36 cellular contexts compared by ENCODE assay signal in genomic region chr14:94722397-94722796, GRCh38. TPM values are rescaled to one million over a fixed set of nuclear protein-coding genes. Genes with fewer than 3 reads are reported as not detected.
"Had no signal": no experiment of that assay in that cellular context is flagged by ENCODE, and none has a peak within 500 bp of the region (broad histone marks: within the 10 kb centered on the region; RNA-seq: fewer than 3 reads in every experiment).

No MANE protein-coding gene starts in this region.

- H3K4me1 Mint-ChIP-seq: immature natural killer cell; mesothelial cell of epicardium; naive B cell; nephron progenitor cell; stimulated activated naive B cell treated with anti-CD40 and anti-IgM and Interleukin-4, amounts not matched to agents 10 μg/mL and 1 μg/mL and 100 μg/mL, for 72 hours had no signal

- H3K4me2 ChIP-seq: neural progenitor cell, smooth muscle cell had no signal

- H3K27ac Mint-ChIP-seq: immature natural killer cell; mesothelial cell of epicardium; naive B cell; natural killer cell; nephron progenitor cell; neural progenitor cell; progenitor cell of endocrine pancreas; stimulated activated naive B cell treated with anti-CD40 and anti-IgM and Interleukin-4, amounts not matched to agents 10 μg/mL and 1 μg/mL and 100 μg/mL, for 72 hours had no signal

- H3K36me3 Mint-ChIP-seq: immature natural killer cell; mesothelial cell of epicardium; natural killer cell; neural progenitor cell; stimulated activated naive B cell treated with anti-CD40 and anti-IgM and Interleukin-4, amounts not matched to agents 10 μg/mL and 1 μg/mL and 100 μg/mL, for 72 hours had no signal

- H3K79me2 ChIP-seq: parathyroid adenoma had no signal

- H3K27ac ChIP-seq: left lung, lower lobe of right lung, neural progenitor cell, neutrophil, parathyroid adenoma, right atrium auricular region, right lobe of liver, stomach, testis, thyroid gland, transverse colon, upper lobe of left lung, vagina had no signal

- H3K9me3 Mint-ChIP-seq: immature natural killer cell; mesothelial cell of epicardium; naive B cell; natural killer cell; nephron progenitor cell; neural progenitor cell; stimulated activated naive B cell treated with anti-CD40 and anti-IgM and Interleukin-4, amounts not matched to agents 10 μg/mL and 1 μg/mL and 100 μg/mL, for 72 hours had no signal

- H3K4me3 ChIP-seq: left lung, lower lobe of right lung, neural progenitor cell, right atrium auricular region, right lobe of liver, smooth muscle cell, stomach, testis, thyroid gland, transverse colon, upper lobe of left lung, vagina had no signal

- H3K9ac ChIP-seq: neural progenitor cell, parathyroid adenoma had no signal

- H3K36me3 ChIP-seq: left lung, lower lobe of right lung, neural progenitor cell, neutrophil, right atrium auricular region, right lobe of liver, stomach, thyroid gland, transverse colon, upper lobe of left lung, vagina had no signal

- H3K4me1 ChIP-seq: left lung, lower lobe of right lung, parathyroid adenoma, right atrium auricular region, right lobe of liver, stomach, testis, thyroid gland, transverse colon, upper lobe of left lung, vagina had no signal

- H3K4me3 Mint-ChIP-seq: immature natural killer cell; mesothelial cell of epicardium; naive B cell; natural killer cell; nephron progenitor cell; neural progenitor cell; stimulated activated naive B cell treated with anti-CD40 and anti-IgM and Interleukin-4, amounts not matched to agents 10 μg/mL and 1 μg/mL and 100 μg/mL, for 72 hours had no signal

- DNase-seq: hypothalamus; immature natural killer cell; kidney; left colon; left lung; lower lobe of right lung; mammary epithelial cell; mesenchymal stem cell; naive B cell; natural killer cell; nephron progenitor cell; occipital lobe; right lobe of liver; stimulated activated CD4-positive, alpha-beta T cell treated with anti-CD3 and anti-CD28 coated beads, Interleukin-12 subunit alpha, Interleukin-12 subunit beta, amount 100 ng/mL, for 4 hours; stimulated activated CD4-positive, alpha-beta T cell treated with anti-CD3 and anti-CD28 coated beads, Interleukin-15, amount 100 ng/mL, for 24 hours; stimulated activated CD4-positive, alpha-beta T cell treated with anti-CD3 and anti-CD28 coated beads, Interleukin-2, amount 100 ng/mL, for 24 hours; stimulated activated CD4-positive, alpha-beta T cell treated with anti-CD3 and anti-CD28 coated beads, Interleukin-4, amount 100 ng/mL, for 1 hour; stimulated activated naive B cell treated with anti-CD40 and anti-IgM and Interleukin-4, amounts not matched to agents 10 μg/mL and 1 μg/mL and 100 μg/mL, for 72 hours; stimulated activated naive CD8-positive, alpha-beta T cell treated with anti-CD3 and anti-CD28 coated beads, Interleukin-15, Interleukin-2, amounts not matched to agents 100 U/mL and 50 U/mL, for 24 hours; stomach; testis; thyroid gland; transverse colon; upper lobe of left lung had no signal

- ATAC-seq: left colon; left lung; lower lobe of right lung; natural killer cell; right lobe of liver; stimulated activated naive B cell treated with anti-CD40 and anti-IgM and Interleukin-4, amounts not matched to agents 10 μg/mL and 1 μg/mL and 100 μg/mL, for 72 hours; stimulated activated naive CD8-positive, alpha-beta T cell treated with anti-CD3 and anti-CD28 coated beads, Interleukin-15, Interleukin-2, amounts not matched to agents 100 U/mL and 50 U/mL, for 24 hours had no signal

- H3K27me3 ChIP-seq: left lung, neural progenitor cell, right atrium auricular region, right lobe of liver, stomach, testis, thyroid gland, transverse colon, upper lobe of left lung, vagina had no signal

- H3K9me3 ChIP-seq: left lung, lower lobe of right lung, neutrophil, right atrium auricular region, right lobe of liver, stomach, testis, thyroid gland, transverse colon, upper lobe of left lung, vagina had no signal

- H2AFZ ChIP-seq: neural progenitor cell, parathyroid adenoma had no signal

RNA-seq across cellular contexts. Expression of gene GSC, which starts 47.5 kb away (rescaled TPM):
- total RNA-seq: kidney, left colon, left lung, liver, occipital lobe, osteocyte, progenitor cell of endocrine pancreas, pulmonary artery endothelial cell, renal cortical epithelial cell, right lobe of liver, smooth muscle cell, stomach had no signal
- polyA plus RNA-seq: immature natural killer cell, liver, smooth muscle cell had no signal
